In the genomic region with DNA sequence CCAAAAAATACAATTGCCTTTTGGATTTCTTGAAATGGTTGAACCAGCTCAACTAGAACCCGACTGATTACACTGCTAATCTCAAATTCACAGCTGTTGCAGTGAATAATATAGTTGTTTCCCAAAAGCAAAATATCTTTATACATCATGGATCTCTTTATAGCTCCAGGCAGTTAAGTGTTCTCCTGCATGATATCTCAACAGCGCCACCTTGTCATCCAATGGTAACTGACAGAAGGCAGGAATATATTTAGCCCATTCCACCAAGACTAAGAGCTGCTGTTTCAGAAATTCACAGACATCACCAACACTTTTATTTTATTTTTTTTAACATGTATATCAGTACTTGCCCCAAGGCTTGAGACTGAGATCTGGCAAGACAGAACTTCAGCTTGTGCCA, we compare ENCODE assay signal across 1 cellular context.
TF ChIP-seq lines count a peak whose summit lies in the region.

No MANE protein-coding gene starts in this region.

TF ChIP-seq in GM23338, 12 proteins besides CTCF, POLR2A, EP300 and RAD21:
- TF ChIP-seq NANOG (IDR thresholded peaks at IDR 0.05; ENCODE audit: borderline replicate concordance): no peak
- TF ChIP-seq ZNF114 (CRISPR knock-in tag; IDR thresholded peaks at IDR 0.05): no peak
- TF ChIP-seq JUNB (IDR thresholded peaks at IDR 0.05; ENCODE audit: unreplicated experiment): no peak
- TF ChIP-seq, protein P1, sequence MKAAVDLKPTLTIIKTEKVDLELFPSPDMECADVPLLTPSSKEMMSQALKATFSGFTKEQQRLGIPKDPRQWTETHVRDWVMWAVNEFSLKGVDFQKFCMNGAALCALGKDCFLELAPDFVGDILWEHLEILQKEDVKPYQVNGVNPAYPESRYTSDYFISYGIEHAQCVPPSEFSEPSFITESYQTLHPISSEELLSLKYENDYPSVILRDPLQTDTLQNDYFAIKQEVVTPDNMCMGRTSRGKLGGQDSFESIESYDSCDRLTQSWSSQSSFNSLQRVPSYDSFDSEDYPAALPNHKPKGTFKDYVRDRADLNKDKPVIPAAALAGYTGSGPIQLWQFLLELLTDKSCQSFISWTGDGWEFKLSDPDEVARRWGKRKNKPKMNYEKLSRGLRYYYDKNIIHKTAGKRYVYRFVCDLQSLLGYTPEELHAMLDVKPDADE (IDR thresholded peaks at IDR 0.05): no peak
- TF ChIP-seq CREB1 (CRISPR knock-in tag; IDR thresholded peaks at IDR 0.05; ENCODE audit: low read depth): no peak
- no peak for TF ChIP-seq ZNF462 (CRISPR knock-in tag; IDR thresholded peaks at IDR 0.05)
- TF ChIP-seq REST (IDR thresholded peaks at IDR 0.05; ENCODE audit: unreplicated experiment): no peak
- TF ChIP-seq ZNF331 (CRISPR knock-in tag; IDR thresholded peaks at IDR 0.05; ENCODE audit: low read depth): no peak
- no peak for TF ChIP-seq POLR2AphosphoS5 (IDR thresholded peaks at IDR 0.05; ENCODE audit: low read depth)
- no peak for TF ChIP-seq EZH2 (IDR thresholded peaks at IDR 0.05; ENCODE audit: low read depth, unreplicated experiment)
- no peak for TF ChIP-seq STAT1 (IDR thresholded peaks at IDR 0.05; ENCODE audit: unreplicated experiment)
- no peak for TF ChIP-seq EZH2phosphoT487 (IDR thresholded peaks at IDR 0.05; ENCODE audit: unreplicated experiment)
